Comparison of ENCODE assay signal across 8 cellular contexts in the genomic region with DNA sequence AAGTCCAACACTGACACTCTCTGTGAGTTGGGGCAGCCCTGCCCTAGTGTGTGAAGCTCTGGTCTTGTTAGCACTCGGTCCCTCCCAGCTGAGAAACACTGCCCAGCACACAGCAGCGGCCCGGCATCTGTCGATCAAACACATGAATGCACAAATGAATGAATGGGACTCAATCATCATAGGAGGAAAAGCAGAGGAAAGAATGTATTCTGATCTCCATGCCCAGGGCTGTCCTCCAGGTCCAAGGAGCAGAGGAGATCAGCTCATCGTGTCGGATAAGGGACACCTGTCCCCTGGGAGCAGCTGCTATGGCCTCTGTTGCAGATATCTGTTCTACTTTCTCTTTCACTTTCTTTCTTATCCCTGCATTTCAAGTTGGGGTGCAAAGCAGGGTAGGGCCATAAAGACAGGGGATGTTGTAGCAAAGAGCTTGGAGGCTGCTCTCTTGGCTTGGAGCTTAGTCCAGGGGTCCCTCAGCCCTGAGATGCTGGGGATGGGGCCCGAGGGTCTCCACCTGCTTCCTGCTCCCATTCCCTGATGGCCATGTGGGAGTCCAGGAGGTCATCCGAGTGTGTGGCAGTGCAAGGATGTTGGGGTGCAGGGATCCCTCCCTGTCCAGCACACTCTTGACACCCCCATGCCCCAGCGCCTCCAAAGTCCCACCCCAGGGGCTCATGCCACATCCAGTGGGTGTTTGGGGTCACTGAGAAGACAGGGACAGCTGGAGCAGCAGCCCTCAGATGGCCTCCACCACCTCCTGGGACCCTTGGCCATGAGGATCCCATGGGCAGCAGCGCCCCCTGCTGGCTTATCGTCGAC.
DNase-seq lines count a peak whose midpoint lies in the region; FAIRE-seq and TF ChIP-seq lines count a peak whose summit lies in the region.

No MANE protein-coding gene starts in this region.

- H3K23ac ChIP-seq in mesendoderm (ENCODE audit: low read length) = no peak overlapping the region

- TF ChIP-seq CTCF in GM06990 (IDR thresholded peaks at IDR 0.05; ENCODE audit: insufficient read depth, low read length, poor library complexity, severe bottlenecking) (peak; percentile 42), liver (IDR thresholded peaks at IDR 0.05; ENCODE audit: low read depth, low read length, missing input control) (peak; percentile 31)

- H3K36me3 ChIP-seq in GM06990 (ENCODE audit: control insufficient read depth, insufficient read depth, low read length) (no peaks in the 10 kb centered on the region), liver (ENCODE audit: control insufficient read depth in 4 of 4, insufficient read depth in 3 of 4, low read depth in 1 of 4, low read length in 3 of 4) (no peaks in the 10 kb centered on the region), subcutaneous abdominal adipose tissue (ENCODE audit: control insufficient read depth in 5 of 5, insufficient read depth in 5 of 5, low read length in 5 of 5) (no peaks in the 10 kb centered on the region), mesendoderm (ENCODE audit: control insufficient read depth, insufficient read depth, low read length) (no peaks in the 10 kb centered on the region)

- H3K9me3 ChIP-seq in liver (ENCODE audit: control insufficient read depth in 4 of 4, low read length in 3 of 4) (no peaks in the 10 kb centered on the region), subcutaneous abdominal adipose tissue (ENCODE audit: control insufficient read depth in 5 of 5, low read length in 5 of 5) (no peaks in the 10 kb centered on the region)

- H4K8ac ChIP-seq in mesendoderm (ENCODE audit: low read depth, low read length) = no peak overlapping the region

- 30% methylated on average over 12 of the region's 12 CpGs for WGBS in liver
- no CpG with 5 or more reads among the region's 12 CpGs for WGBS in mesendoderm (ENCODE audit: extremely low coverage, insufficient coverage, low lambda C conversion rate)

- H3K18ac ChIP-seq in mesendoderm (ENCODE audit: low read length) = no peak overlapping the region

- peak overlapping the region; percentile 24 to 75 for H3K9ac ChIP-seq in liver (ENCODE audit: low read depth in 1 of 2, low read length in 2 of 2)
- no peak overlapping the region for H3K9ac ChIP-seq in subcutaneous abdominal adipose tissue (ENCODE audit: low read length in 5 of 5)
- no peak overlapping the region for H3K9ac ChIP-seq in mesendoderm (ENCODE audit: low read length)

- peak; percentile 69 for DNase-seq in GM06990 (ENCODE audit: extremely low read depth, insufficient read length)
- DNase-seq in NCI-H69 (lab: John Stamatoyannopoulos, UW) = peak; percentile 1
- DNase-seq in activated naive CD4-positive, alpha-beta T cell treated with anti-CD3 and anti-CD28 coated beads, Interleukin-2, amount 50 U/mL, for 16 hours = peak; percentile 45
- no peak for DNase-seq in NCI-H1105 treated with DMSO at 0.1 percent for 48 hours (lab: John Stamatoyannopoulos, UW)
- DNase-seq in mesendoderm = no peak
- DNase-seq in GM19239 (ENCODE audit: insufficient read length, low spot score) = no peak

- H3K4me2 ChIP-seq in mesendoderm (ENCODE audit: low read length) = no peak overlapping the region

- no peak overlapping the region for H2BK5ac ChIP-seq in mesendoderm (ENCODE audit: low read length)

- H3K4me1 ChIP-seq in liver (ENCODE audit: control insufficient read depth in 4 of 4, insufficient read depth in 4 of 4, low read length in 3 of 4) (peaks cover 0 to 13% (median 6%) of the 10 kb centered on the region in 4 donors), subcutaneous abdominal adipose tissue (ENCODE audit: control insufficient read depth in 5 of 5, insufficient read depth in 5 of 5, low read length in 5 of 5) (peaks cover 2 to 35% (median 26%) of the 10 kb centered on the region in 5 donors), mesendoderm (ENCODE audit: control insufficient read depth, low read depth, low read length) (no peaks in the 10 kb centered on the region)

- H3K4me3 ChIP-seq in GM06990 (replicated peaks; ENCODE audit: low read depth, low read length) = peak overlapping the region; percentile 16; the same call in 1 of the 2 replicates
- H3K4me3 ChIP-seq in liver (ENCODE audit: low read depth in 1 of 3, low read length in 3 of 3) = peak overlapping the region; percentile 10 to 44 (median 27)
- peak overlapping the region in 3 of 5 donors; percentile 16 to 46 (median 17) for H3K4me3 ChIP-seq in subcutaneous abdominal adipose tissue (ENCODE audit: low read depth in 1 of 5, low read length in 5 of 5)
- no peak overlapping the region for H3K4me3 ChIP-seq in mesendoderm (ENCODE audit: low read length)

- no peaks in the 10 kb centered on the region for H3K79me1 ChIP-seq in mesendoderm (ENCODE audit: low read length)

- peak; percentile 47 to 67 for TF ChIP-seq RAD21 in liver (IDR thresholded peaks at IDR 0.05)

- no peak overlapping the region for H2BK120ac ChIP-seq in mesendoderm (ENCODE audit: low read depth, low read length)

- peak overlapping the region; percentile 10 to 63 for H3K27ac ChIP-seq in liver (ENCODE audit: low read depth in 1 of 2, low read length in 2 of 2)
- H3K27ac ChIP-seq in subcutaneous abdominal adipose tissue (ENCODE audit: low read depth, low read length) = no peak overlapping the region
- H3K27ac ChIP-seq in mesendoderm (ENCODE audit: low read depth, low read length) = no peak overlapping the region

- H3K79me2 ChIP-seq in mesendoderm (ENCODE audit: control insufficient read depth, insufficient read depth, low read length) = no peaks in the 10 kb centered on the region

- H2BK15ac ChIP-seq in mesendoderm (replicated peaks; ENCODE audit: low read depth) = no peak overlapping the region

- H3K27me3 ChIP-seq in GM06990 (replicated peaks; ENCODE audit: control insufficient read depth, insufficient read depth, low read length) (no peaks in the 10 kb centered on the region), liver (ENCODE audit: control insufficient read depth in 4 of 4, insufficient read depth in 4 of 4, low read length in 3 of 4) (no peaks in the 10 kb centered on the region), subcutaneous abdominal adipose tissue (ENCODE audit: control insufficient read depth in 5 of 5, insufficient read depth in 4 of 5, low read length in 5 of 5) (peaks cover 0 to 26% (median 13%) of the 10 kb centered on the region in 5 donors), mesendoderm (ENCODE audit: insufficient read depth, low read length, poor library complexity) (no peaks in the 10 kb centered on the region)

- no peak overlapping the region for H4K5ac ChIP-seq in mesendoderm (ENCODE audit: low read length)

- H3K4ac ChIP-seq in mesendoderm (ENCODE audit: low read depth, low read length) = no peak overlapping the region

- H3K56ac ChIP-seq in mesendoderm (ENCODE audit: low read length) = no peak overlapping the region

- FAIRE-seq in GM19239 (lab: Jason Lieb, UNC) = no peak

- no peak overlapping the region for H2AK5ac ChIP-seq in mesendoderm (ENCODE audit: low read length)

TF ChIP-seq in liver, 16 proteins besides CTCF, POLR2A, EP300 and RAD21:
- TF ChIP-seq HNF4A (conservative IDR thresholded peaks at IDR 0.05) (peak; percentile 34 to 46), FOXA2 (IDR thresholded peaks at IDR 0.05) (no peak)

Comparison
In these comparisons a context has a peak if more than half of its experiments do, and no peak if none do; other contexts are left out.
1. DNase-seq: peak in GM06990 (single experiment), NCI-H69 (single experiment) and activated naive CD4-positive, alpha-beta T cell treated with anti-CD3 and anti-CD28 coated beads, Interleukin-2, amount 50 U/mL, for 16 hours (single experiment); none in NCI-H1105 treated with DMSO at 0.1 percent for 48 hours (single experiment), mesendoderm (single experiment) and GM19239 (single experiment).
2. H3K27ac ChIP-seq: peak in liver (2 of 2); none in subcutaneous abdominal adipose tissue (single experiment) and mesendoderm (single experiment).
3. H3K9ac ChIP-seq: peak in liver (2 of 2); none in subcutaneous abdominal adipose tissue (0 of 5) and mesendoderm (single experiment).